ENCODE assay signal across 8 cellular contexts in the genomic region with DNA sequence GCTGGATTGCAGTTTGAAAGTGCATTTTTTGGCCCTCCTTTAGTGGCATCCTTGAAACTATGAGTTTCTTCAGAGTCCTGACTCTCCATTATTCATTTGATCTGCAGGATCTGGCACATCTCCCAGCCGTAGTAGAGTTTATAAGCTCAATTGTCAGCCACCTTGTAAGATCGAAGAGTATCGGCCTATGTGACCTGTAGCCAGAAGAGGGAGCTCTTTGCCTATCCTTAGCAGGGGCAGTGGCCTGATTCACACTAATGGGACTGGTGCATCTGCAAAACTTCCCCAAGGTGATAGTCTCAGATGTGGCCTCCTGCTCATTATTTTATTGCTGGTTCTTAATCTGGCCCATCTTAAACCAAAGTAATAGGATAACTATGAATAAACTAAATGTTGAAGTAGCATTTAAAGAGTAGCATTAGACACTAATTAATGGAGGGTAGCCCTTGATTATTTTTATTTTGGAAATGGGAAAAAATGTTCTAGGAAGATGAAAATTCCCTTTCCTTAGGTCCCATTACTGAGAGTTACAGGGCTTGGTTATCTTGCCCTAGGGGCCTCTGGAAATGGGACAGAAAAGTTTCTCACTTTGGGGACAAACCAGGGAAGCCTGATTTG. TPM values are rescaled to one million over a fixed set of nuclear protein-coding genes. Genes with fewer than 3 reads are reported as not detected.
A peak's percentile ranks its signal among the peaks of the same experiment; 100 is the strongest.
DNase-seq lines count a peak whose midpoint lies in the region; ATAC-seq, FAIRE-seq and TF ChIP-seq lines count a peak whose summit lies in the region.

No MANE protein-coding gene starts in this region.

- H3K4me3 ChIP-seq in KMS-11 (IDR thresholded peaks at IDR 0.05; ENCODE audit: insufficient read depth, low read depth, low read length), result no peak overlapping the region
- H3K4me3 ChIP-seq in prostate gland, result no peak overlapping the region

- no peaks in the 10 kb centered on the region for H4K20me1 ChIP-seq in KMS-11 (ENCODE audit: insufficient read depth)

- H3K9me3 ChIP-seq in prostate gland, result no peaks in the 10 kb centered on the region

- no peaks in the 10 kb centered on the region for H3K27me3 Mint-ChIP-seq in activated T-helper 17 cell treated with anti-CD3 and anti-CD28 coated beads, Interleukin-2, amount 50 U/mL, for 72 hours

- no peaks in the 10 kb centered on the region for H3K79me2 ChIP-seq in KMS-11 (ENCODE audit: insufficient read depth, low read depth)

- WGBS in prostate gland, result 22% methylated on average over 3 of the region's 3 CpGs

- H2AFZ ChIP-seq in KMS-11 (ENCODE audit: low read depth), result no peak overlapping the region

- H3K27ac ChIP-seq in KMS-11, result no peak overlapping the region
- no peak overlapping the region for H3K27ac ChIP-seq in prostate gland

- no peak overlapping the region for H3K4me3 Mint-ChIP-seq in activated T-helper 17 cell treated with anti-CD3 and anti-CD28 coated beads, Interleukin-2, amount 50 U/mL, for 72 hours

- peak; percentile 92 for TF ChIP-seq CTCF in KMS-11 (conservative IDR thresholded peaks at IDR 0.05; ENCODE audit: low read depth, low read length)
- peak in 3 of 4 experiments; percentile 48 to 67 (median 64) for TF ChIP-seq CTCF in prostate gland (IDR thresholded peaks at IDR 0.05)

- peaks cover 37% of the 10 kb centered on the region for H3K4me1 ChIP-seq in KMS-11 (ENCODE audit: low read depth, poor library complexity, severe bottlenecking)
- no peaks in the 10 kb centered on the region for H3K4me1 ChIP-seq in prostate gland (replicated peaks)

- H3K27ac Mint-ChIP-seq in activated T-helper 17 cell treated with anti-CD3 and anti-CD28 coated beads, Interleukin-2, amount 50 U/mL, for 72 hours, result peak overlapping the region; percentile 69

- TF ChIP-seq POLR2A in prostate gland (IDR thresholded peaks at IDR 0.05), result no peak

- H3K9ac ChIP-seq in KMS-11, result no peak overlapping the region

- no peaks in the 10 kb centered on the region for H3K9me3 Mint-ChIP-seq in activated T-helper 17 cell treated with anti-CD3 and anti-CD28 coated beads, Interleukin-2, amount 50 U/mL, for 72 hours

- no peak for FAIRE-seq in RCC 7860 (lab: Jason Lieb, UNC)

- H3K27me3 ChIP-seq in KMS-11 (ENCODE audit: insufficient read depth, low read depth) (no peaks in the 10 kb centered on the region), prostate gland (replicated peaks; ENCODE audit: insufficient read depth) (no peaks in the 10 kb centered on the region)

- H3K4me1 Mint-ChIP-seq in activated T-helper 17 cell treated with anti-CD3 and anti-CD28 coated beads, Interleukin-2, amount 50 U/mL, for 72 hours, result peaks cover 10% of the 10 kb centered on the region

- no peaks in the 10 kb centered on the region for H3K36me3 ChIP-seq in KMS-11 (ENCODE audit: insufficient read depth)
- no peaks in the 10 kb centered on the region for H3K36me3 ChIP-seq in prostate gland

- DNase-seq in GM03348 (ENCODE audit: low spot score) (peak; percentile 77), RCC 7860 (ENCODE audit: low spot score) (peak; percentile 21), globus pallidus (ENCODE audit: low spot score) (peak; percentile 53), prostate gland (ENCODE audit: low spot score) (peak; percentile 66), middle frontal gyrus (ENCODE audit: extremely low spot score, low spot score) (no peak)

- peaks cover 62% of the 10 kb centered on the region for H3K36me3 Mint-ChIP-seq in activated T-helper 17 cell treated with anti-CD3 and anti-CD28 coated beads, Interleukin-2, amount 50 U/mL, for 72 hours (ENCODE audit: low read depth)

- intact Hi-C loops in prostate gland (cut with DNase I), result loop anchor here (10.0 kb wide), 1 partner anchor 423 kb away; no protein-coding TSS in a partner anchor

- no peak overlapping the region for H3K4me2 ChIP-seq in KMS-11

- peak; percentile 52 for ATAC-seq in GM21825 (IDR thresholded peaks at IDR 0.05; ENCODE audit: unreplicated experiment)
- peak; percentile 90 for ATAC-seq in activated T-helper 17 cell treated with anti-CD3 and anti-CD28 coated beads, Interleukin-2, amount 50 U/mL, for 72 hours (replicated peaks)

RNA-seq across cellular contexts. Expression of gene GCSAM, which starts 21.2 kb away (rescaled TPM):
- 10 to 100 TPM; 13.5 to 18.6 TPM for total RNA-seq in activated T-helper 17 cell treated with anti-CD3 and anti-CD28 coated beads, Interleukin-2, amount 50 U/mL, for 72 hours
- 1 to 10 TPM in 1 of 2 donors, not detected in 1; 1.4 TPM for total RNA-seq in prostate gland

RNA-seq across cellular contexts. Expression of gene C3orf52, which starts 25.7 kb away (rescaled TPM):
- 10 to 100 TPM in 1 of 2 donors, 1 to 10 TPM in 1; 9.9 to 14.5 TPM for total RNA-seq in activated T-helper 17 cell treated with anti-CD3 and anti-CD28 coated beads, Interleukin-2, amount 50 U/mL, for 72 hours
- total RNA-seq in prostate gland, result 10 to 100 TPM in 1 of 2 donors, 1 to 10 TPM in 1; 8.6 to 11.0 TPM

Comparison
In these comparisons a context has a peak if more than half of its experiments do, and no peak if none do; other contexts are left out.
1. RNA of gene GCSAM, which starts 21.2 kb away (total RNA-seq): 13.5 to 18.6 TPM in activated T-helper 17 cell treated with anti-CD3 and anti-CD28 coated beads, Interleukin-2, amount 50 U/mL, for 72 hours; 1.4 TPM in prostate gland; every median in the first group is over 4 times any median in the second.